In the genomic region with DNA sequence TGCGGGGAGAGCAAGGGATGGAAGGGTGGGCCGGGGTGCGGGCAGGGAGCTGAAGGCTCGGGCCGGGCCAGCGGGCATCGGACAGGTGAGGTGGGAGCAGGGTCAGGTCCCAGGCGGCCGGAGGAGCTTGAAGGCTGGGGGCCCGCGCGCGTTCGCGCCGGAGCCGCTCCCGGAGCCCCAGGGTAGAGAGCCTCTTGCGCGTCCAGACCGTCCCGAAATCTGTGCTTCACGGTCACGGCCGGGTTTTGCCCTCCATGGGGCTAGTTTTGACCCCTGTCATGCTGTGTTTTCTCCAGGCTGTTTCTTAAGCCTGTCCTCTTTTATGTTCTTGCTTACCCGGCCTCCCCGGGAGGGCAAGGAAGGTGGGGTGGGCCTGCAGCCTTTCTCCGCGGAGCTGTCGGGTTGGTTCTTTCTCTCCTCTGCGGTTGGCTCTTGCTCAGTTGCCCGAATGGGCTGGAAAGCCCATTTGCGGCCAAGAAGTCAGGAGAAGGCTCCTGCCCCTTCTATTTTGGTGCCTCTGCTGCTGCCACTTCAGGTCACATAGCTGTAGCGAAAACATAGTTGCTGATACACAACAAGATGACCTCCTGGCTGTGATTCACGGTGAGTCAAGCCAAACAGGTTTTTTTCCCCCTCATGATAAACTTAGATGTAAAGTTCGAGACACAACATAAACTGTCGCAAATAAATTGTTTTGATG, we compare ENCODE assay signal across 8 cellular contexts. TPM values are rescaled to one million over a fixed set of nuclear protein-coding genes. Genes with fewer than 3 reads are reported as not detected.
DNase-seq lines count a peak whose midpoint lies in the region; ATAC-seq and TF ChIP-seq lines count a peak whose summit lies in the region.

No MANE protein-coding gene starts in this region.

- intact Hi-C loops in breast epithelium (cut with DNase I; ENCODE audit: low total_unique reads), result no loop called here
- intact Hi-C loops in spleen (cut with DNase I; ENCODE audit: low total_unique reads), result no loop called here

- TF ChIP-seq POLR2A in breast epithelium (IDR thresholded peaks at IDR 0.05) (no peak), spleen (IDR thresholded peaks at IDR 0.05) (no peak)

- WGBS in spleen, 5 donors, result 4 to 10% (median 7%) methylated on average over 24 to 37 of the region's 37 CpGs

- no peaks in the 10 kb centered on the region for H3K9me3 ChIP-seq in AG04450 (ENCODE audit: control insufficient read depth, insufficient read depth, low read length)
- no peaks in the 10 kb centered on the region for H3K9me3 ChIP-seq in breast epithelium
- H3K9me3 ChIP-seq in spleen, result no peaks in the 10 kb centered on the region

- H3K27ac ChIP-seq in AG04450 (ENCODE audit: low read depth, low read length) (no peak overlapping the region), breast epithelium (peak overlapping the region; percentile 81 to 85), spleen (peak overlapping the region; percentile 84 to 95 (median 88))

- DNase-seq in AG04450 (ENCODE audit: low read depth, low spot score), result no peak
- DNase-seq in RPMI8226, result peak; percentile 15
- DNase-seq in breast epithelium (ENCODE audit: low spot score in 2 of 2), result no peak
- peak; percentile 54 for DNase-seq in iris pigment epithelial cell (ENCODE audit: low read depth)
- no peak for DNase-seq in spleen
- DNase-seq in HuH-7.5 (ENCODE audit: low spot score), result no peak

- CTCF ChIA-PET in AG04450 (lab: Charles Lee), result interaction anchor here (2.0 kb wide), 1 partner anchor 49 kb away, joined by 6 read pairs; the partner anchor contains the start of gene TFAM

- POLR2A ChIA-PET in AG04450 (lab: Yijun Ruan, JAX), result interaction anchor here (0.7 to 2.1 kb wide), 3 partner anchors 18 to 193 kb away, joined by 3 to 13 read pairs (median 11); partner anchors contain the start of gene TFAM

- H3K4me3 ChIP-seq in AG04450 (ENCODE audit: low read depth, low read length) (peak overlapping the region; percentile 77), breast epithelium (peak overlapping the region; percentile 87 to 90 (median 87)), spleen (peak overlapping the region; percentile 81 to 98 (median 92))

- H3K27me3 ChIP-seq in AG04450 (ENCODE audit: control insufficient read depth, insufficient read depth, low read length) (no peaks in the 10 kb centered on the region), breast epithelium (no peaks in the 10 kb centered on the region), spleen (replicated peaks in 1 of 7) (no peaks in the 10 kb centered on the region)

- H3K36me3 ChIP-seq in breast epithelium (no peaks in the 10 kb centered on the region), spleen (no peaks in the 10 kb centered on the region)

- no peak for TF ChIP-seq CTCF in AG04450 (IDR thresholded peaks at IDR 0.05; ENCODE audit: low read depth, low read length)
- TF ChIP-seq CTCF in breast epithelium (IDR thresholded peaks at IDR 0.05), result no peak
- TF ChIP-seq CTCF in spleen (IDR thresholded peaks at IDR 0.05 in 8 of 11, conservative IDR thresholded peaks at IDR 0.05 in 3 of 11), result no peak

- peak; percentile 22 for ATAC-seq in GM18858 (IDR thresholded peaks at IDR 0.05; ENCODE audit: unreplicated experiment)
- peak; percentile 54 for ATAC-seq in HG03045 (IDR thresholded peaks at IDR 0.05; ENCODE audit: unreplicated experiment)

- H3K4me1 ChIP-seq in breast epithelium (no peaks in the 10 kb centered on the region), spleen (peaks cover 5 to 61% (median 38%) of the 10 kb centered on the region in 6 donors)

RNA-seq across cellular contexts. Expression of gene UBE2D1, which starts 0.7 kb away (rescaled TPM):
- polyA plus RNA-seq in AG04450 (2011; rRNA removed), result 24.3 and 36.1 TPM in 2 replicates
- 6.6 and 11.9 TPM in 2 replicates for polyA minus RNA-seq in AG04450 (2011; rRNA and poly(A)+ RNA removed)
- total RNA-seq in breast epithelium, result 10 to 100 TPM; 10.4 to 22.4 (median 16.1) TPM
- total RNA-seq in spleen, result 10 to 100 TPM; 23.8 to 34.6 (median 28.2) TPM
- 10 to 100 TPM; 13.5 to 17.5 (median 16.1) TPM for polyA plus RNA-seq in spleen

RNA-seq across cellular contexts. Expression of gene TFAM, which starts 49.8 kb away (rescaled TPM):
- polyA plus RNA-seq in AG04450 (2011; rRNA removed), result 14.1 and 17.0 TPM in 2 replicates
- 8.4 and 9.1 TPM in 2 replicates for polyA minus RNA-seq in AG04450 (2011; rRNA and poly(A)+ RNA removed)
- 10 to 100 TPM; 15.8 to 30.1 (median 22.3) TPM for total RNA-seq in breast epithelium
- 10 to 100 TPM; 20.7 to 39.2 (median 37.0) TPM for total RNA-seq in spleen
- polyA plus RNA-seq in spleen, result 10 to 100 TPM in 2 of 3 donors, 1 to 10 TPM in 1; 7.6 to 12.9 (median 12.0) TPM

Comparison
In these comparisons a context has a peak if more than half of its experiments do, and no peak if none do; other contexts are left out.
1. DNase-seq: peak in RPMI8226 (single experiment) and iris pigment epithelial cell (single experiment); none in AG04450 (single experiment), breast epithelium (0 of 2), spleen (single experiment) and HuH-7.5 (single experiment).
2. Peak in every context shown above with its lines, with median percentiles within 50 percentile points of each other: H3K4me3 ChIP-seq.